16 cellular contexts compared by ENCODE assay signal in genomic region chr14:91325211-91325610, GRCh38.
DNase-seq lines count a peak whose midpoint lies in the region; ATAC-seq and TF ChIP-seq lines count a peak whose summit lies in the region.
"Had no signal": no experiment of that assay in that cellular context is flagged by ENCODE, and none has a peak within 500 bp of the region (broad histone marks: within the 10 kb centered on the region; RNA-seq: fewer than 3 reads in every experiment).

No MANE protein-coding gene starts in this region.

- no peaks in the 10 kb centered on the region for H3K9me3 Mint-ChIP-seq in immature natural killer cell
- H3K9me3 Mint-ChIP-seq in Calu3 (ENCODE audit: low read depth, unreplicated experiment), result no peaks in the 10 kb centered on the region

- peaks cover 8 to 46% (median 13%) of the 10 kb centered on the region in 3 donors for H3K36me3 Mint-ChIP-seq in immature natural killer cell
- peaks cover 17% of the 10 kb centered on the region for H3K36me3 Mint-ChIP-seq in Calu3 (ENCODE audit: insufficient read depth, unreplicated experiment)

- in situ Hi-C loops in brain microvascular endothelial cell (cut with HindIII; ENCODE audit: low pct_ligation_motif_present, low sequenced_read_pairs), result no loop called here

- H3K27me3 Mint-ChIP-seq in immature natural killer cell (ENCODE audit: low read depth in 3 of 3), result peaks cover 10 to 58% (median 47%) of the 10 kb centered on the region in 3 donors
- H3K27me3 Mint-ChIP-seq in Calu3 (ENCODE audit: unreplicated experiment), result no peaks in the 10 kb centered on the region

- peak overlapping the region; percentile 42; the same call in 1 of the 2 replicates for H3K9ac ChIP-seq in SU-DHL-6 (ENCODE audit: low read length)

- H3K27ac Mint-ChIP-seq in immature natural killer cell (peak overlapping the region; percentile 95 to 100 (median 99)), Calu3 (ENCODE audit: unreplicated experiment) (no peak overlapping the region)

- DNase-seq in left ventricle myocardium inferior (no peak), left ventricle myocardium superior (no peak), immature natural killer cell (peak; percentile 54 to 70 (median 63)), upper lobe of right lung (peak; percentile 33), brain microvascular endothelial cell (no peak), Calu3 (no peak), WERI-Rb-1 (no peak)
- DNase-seq: activated effector memory CD4-positive, alpha-beta T cell treated with Interleukin-2 at 50 U/mL for 16 hours; C1 segment of cervical spinal cord; esophagus squamous epithelium; NCI-H1436; SJCRH30; stimulated activated CD4-positive, alpha-beta T cell treated with anti-CD3 and anti-CD28 coated beads, Interleukin-2, amount 100 ng/mL, for 48 hours; stimulated activated naive CD4-positive, alpha-beta T cell treated with Interleukin-2 at 50 U/mL for 16 hours had no signal

- H3K4me1 ChIP-seq in left ventricle myocardium inferior, result peaks cover 67% of the 10 kb centered on the region
- peaks cover 45% of the 10 kb centered on the region for H3K4me1 ChIP-seq in upper lobe of right lung
- H3K4me1 ChIP-seq: SJCRH30 had no signal

- H3K9me2 ChIP-seq in SU-DHL-6 (replicated peaks; ENCODE audit: insufficient read depth, low read length), result no peaks in the 10 kb centered on the region

- peaks cover 15% of the 10 kb centered on the region for H3K79me2 ChIP-seq in SU-DHL-6 (ENCODE audit: insufficient read depth, low read length)

- H2AFZ ChIP-seq in SU-DHL-6 (ENCODE audit: low read depth, low read length, severe bottlenecking), result no peak overlapping the region

- H3K9me3 ChIP-seq in left ventricle myocardium inferior (replicated peaks), result no peaks in the 10 kb centered on the region
- H3K9me3 ChIP-seq in SU-DHL-6 (ENCODE audit: insufficient read depth, low read length), result no peaks in the 10 kb centered on the region
- H3K9me3 ChIP-seq in upper lobe of right lung, result no peaks in the 10 kb centered on the region
- H3K9me3 ChIP-seq in WERI-Rb-1 (ENCODE audit: severe bottlenecking), result no peaks in the 10 kb centered on the region
- H3K9me3 ChIP-seq: esophagus squamous epithelium, SJCRH30 had no signal

- H3K4me3 ChIP-seq in left ventricle myocardium inferior (no peak overlapping the region), SU-DHL-6 (ENCODE audit: insufficient read depth, low read length, poor library complexity, severe bottlenecking) (no peak overlapping the region), upper lobe of right lung (no peak overlapping the region), brain microvascular endothelial cell (ENCODE audit: low read depth, low read length) (no peak overlapping the region), WERI-Rb-1 (ENCODE audit: low read depth, low read length) (no peak overlapping the region)
- H3K4me3 ChIP-seq: esophagus squamous epithelium, SJCRH30 had no signal

- TF ChIP-seq CTCF in left ventricle myocardium inferior (IDR thresholded peaks at IDR 0.05; ENCODE audit: borderline replicate concordance) (no peak), SU-DHL-6 (IDR thresholded peaks at IDR 0.05; ENCODE audit: insufficient read depth, low read length, poor library complexity, severe bottlenecking) (no peak), upper lobe of right lung (IDR thresholded peaks at IDR 0.05) (no peak), brain microvascular endothelial cell (IDR thresholded peaks at IDR 0.05; ENCODE audit: low read depth, low read length, missing control alignments) (no peak), Calu3 (IDR thresholded peaks at IDR 0.05; ENCODE audit: unreplicated experiment) (no peak), WERI-Rb-1 (IDR thresholded peaks at IDR 0.05; ENCODE audit: low read depth, low read length) (no peak)

- peaks cover 35% of the 10 kb centered on the region for H3F3A ChIP-seq in SU-DHL-6 (ENCODE audit: insufficient read depth)

- CTCF ChIA-PET in Calu3 (lab: Charles Lee), result interaction anchor here (2.7 kb wide), 1 partner anchor 94 kb away, joined by 42 read pairs; the partner anchor contains the start of gene CCDC88C

- H3K4me3 Mint-ChIP-seq in immature natural killer cell (peak overlapping the region; percentile 51 to 85 (median 83)), Calu3 (ENCODE audit: low read depth, unreplicated experiment) (no peak overlapping the region)

- H3K4me1 Mint-ChIP-seq in immature natural killer cell (peaks cover 78 to 79% of the 10 kb centered on the region in 2 donors), Calu3 (ENCODE audit: low read depth, unreplicated experiment) (peaks cover 13% of the 10 kb centered on the region)

- H4K20me1 ChIP-seq in SU-DHL-6 (ENCODE audit: low read depth, low read length), result no peaks in the 10 kb centered on the region

- H3K4me2 ChIP-seq in SU-DHL-6 (ENCODE audit: low read depth, low read length, poor library complexity, severe bottlenecking), result no peak overlapping the region

- no peak for ATAC-seq in left ventricle myocardium superior
- no peak for ATAC-seq in upper lobe of right lung

- H3K36me3 ChIP-seq in left ventricle myocardium inferior, result no peaks in the 10 kb centered on the region
- peaks cover 6% of the 10 kb centered on the region; the same call in 1 of the 2 replicates for H3K36me3 ChIP-seq in SU-DHL-6 (ENCODE audit: low read length)
- no peaks in the 10 kb centered on the region for H3K36me3 ChIP-seq in upper lobe of right lung
- no peaks in the 10 kb centered on the region for H3K36me3 ChIP-seq in brain microvascular endothelial cell (replicated peaks)
- peaks cover 81% of the 10 kb centered on the region for H3K36me3 ChIP-seq in WERI-Rb-1
- H3K36me3 ChIP-seq: SJCRH30 had no signal

- no TSS peak for BruUV-seq in Calu3 (replicated peaks; lab: Mats Ljungman, UMichigan)

- H3K27me3 ChIP-seq in left ventricle myocardium inferior (ENCODE audit: low read depth), result peaks cover 14% of the 10 kb centered on the region
- H3K27me3 ChIP-seq in SU-DHL-6 (ENCODE audit: low read length), result no peaks in the 10 kb centered on the region
- no peaks in the 10 kb centered on the region for H3K27me3 ChIP-seq in upper lobe of right lung
- H3K27me3 ChIP-seq in brain microvascular endothelial cell (replicated peaks), result no peaks in the 10 kb centered on the region
- no peaks in the 10 kb centered on the region for H3K27me3 ChIP-seq in WERI-Rb-1 (ENCODE audit: insufficient read depth, low read depth, severe bottlenecking)
- H3K27me3 ChIP-seq: esophagus squamous epithelium, SJCRH30 had no signal

- H3K27ac ChIP-seq in left ventricle myocardium inferior (replicated peaks), result peak overlapping the region; percentile 85
- peak overlapping the region; percentile 91 for H3K27ac ChIP-seq in SU-DHL-6 (ENCODE audit: low read depth, low read length)
- no peak overlapping the region for H3K27ac ChIP-seq in upper lobe of right lung
- H3K27ac ChIP-seq in brain microvascular endothelial cell, result no peak overlapping the region
- no peak overlapping the region; the same call in 1 of the 2 replicates for H3K27ac ChIP-seq in WERI-Rb-1
- H3K27ac ChIP-seq: SJCRH30, VCaP had no signal

- intact Hi-C loops in left ventricle myocardium inferior (cut with micrococcal nuclease), result no loop called here
- intact Hi-C loops in left ventricle myocardium superior (cut with micrococcal nuclease), result loop anchor here (10.0 kb wide), 1 partner anchor 90 kb away; the partner anchor contains the start of gene CCDC88C
- intact Hi-C loops in upper lobe of right lung (cut with DNase I), result no loop called here
- intact Hi-C loops in Calu3 (cut with micrococcal nuclease; ENCODE audit: unreplicated experiment), result no loop called here

Comparison
In these comparisons a context has a peak if more than half of its experiments do, and no peak if none do; other contexts are left out.
1. DNase-seq: peak in immature natural killer cell (3 of 3) and upper lobe of right lung (single experiment); none in left ventricle myocardium inferior (single experiment), left ventricle myocardium superior (single experiment), brain microvascular endothelial cell (single experiment), Calu3 (single experiment) and WERI-Rb-1 (single experiment).
2. H3K27ac ChIP-seq: peak in left ventricle myocardium inferior (single experiment) and SU-DHL-6 (single experiment); none in upper lobe of right lung (single experiment), brain microvascular endothelial cell (single experiment) and WERI-Rb-1 (single experiment).